ENCODE assay signal across 16 cellular contexts in the genomic region with DNA sequence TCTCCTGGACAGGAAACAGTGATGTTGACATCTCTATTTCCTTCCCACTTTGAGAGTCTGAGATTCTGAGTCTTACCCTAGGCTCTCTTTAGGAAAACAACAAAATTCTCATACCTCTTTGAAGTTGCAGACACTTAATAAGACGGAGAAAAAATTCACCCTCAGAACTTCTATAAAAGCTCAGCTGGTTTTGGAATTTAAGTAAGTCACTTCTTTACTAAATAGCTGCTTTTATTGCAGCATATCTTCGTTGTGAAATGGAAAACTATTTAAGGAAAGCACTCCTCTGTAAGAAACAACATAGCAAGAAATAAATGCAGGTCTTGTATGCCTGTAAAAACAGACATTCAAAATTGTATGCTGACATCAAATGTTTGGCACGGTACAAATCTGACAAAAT.
"Had no signal": no experiment of that assay in that cellular context is flagged by ENCODE, and none has a peak within 500 bp of the region (broad histone marks: within the 10 kb centered on the region; RNA-seq: fewer than 3 reads in every experiment).

No MANE protein-coding gene starts in this region.

- H3K27ac ChIP-seq: adrenal gland, body of pancreas, gastrocnemius medialis, heart left ventricle, lower lobe of right lung, parathyroid adenoma had no signal

- H3K36me3 ChIP-seq: adrenal gland, gastrocnemius medialis, heart left ventricle, lower lobe of right lung had no signal

- H3K79me2 ChIP-seq: parathyroid adenoma had no signal

- H3K9ac ChIP-seq: parathyroid adenoma had no signal

- H3K4me3 ChIP-seq: adrenal gland, body of pancreas, gastrocnemius medialis, heart left ventricle, lower lobe of right lung, mucosa of descending colon had no signal

- H3K27me3 ChIP-seq: adrenal gland, body of pancreas, gastrocnemius medialis, heart left ventricle had no signal

- ATAC-seq: body of pancreas; gastrocnemius medialis; heart left ventricle; left colon; lower lobe of right lung; mucosa of descending colon; naive thymus-derived CD4-positive, alpha-beta T cell; stimulated activated effector memory CD8-positive, alpha-beta T cell treated with anti-CD3 and anti-CD28 coated beads, Interleukin-12 subunit alpha, Interleukin-12 subunit beta, amount 100 ng/mL, for 72 hours had no signal

- DNase-seq: activated CD4-positive, CD25-positive, alpha-beta regulatory T cell treated with anti-CD3 and anti-CD28 coated beads, Interleukin-2, amount 50 U/mL, for 72 hours; activated naive CD4-positive, alpha-beta T cell treated with anti-CD3 and anti-CD28 coated beads for 36 hours; adrenal gland; body of pancreas; effector memory CD4-positive, alpha-beta T cell; gastrocnemius medialis; heart left ventricle; immature natural killer cell; left colon; lower lobe of right lung; mucosa of descending colon; naive thymus-derived CD4-positive, alpha-beta T cell; T-helper 1 cell; T1000 had no signal

- H3K9me3 ChIP-seq: adrenal gland, body of pancreas, gastrocnemius medialis, heart left ventricle, lower lobe of right lung, mucosa of descending colon had no signal

- H2AFZ ChIP-seq: parathyroid adenoma had no signal

- H3K4me1 ChIP-seq: adrenal gland, body of pancreas, gastrocnemius medialis, heart left ventricle, lower lobe of right lung, parathyroid adenoma had no signal
